Comparison of ENCODE assay signal across 12 cellular contexts in the genomic region with DNA sequence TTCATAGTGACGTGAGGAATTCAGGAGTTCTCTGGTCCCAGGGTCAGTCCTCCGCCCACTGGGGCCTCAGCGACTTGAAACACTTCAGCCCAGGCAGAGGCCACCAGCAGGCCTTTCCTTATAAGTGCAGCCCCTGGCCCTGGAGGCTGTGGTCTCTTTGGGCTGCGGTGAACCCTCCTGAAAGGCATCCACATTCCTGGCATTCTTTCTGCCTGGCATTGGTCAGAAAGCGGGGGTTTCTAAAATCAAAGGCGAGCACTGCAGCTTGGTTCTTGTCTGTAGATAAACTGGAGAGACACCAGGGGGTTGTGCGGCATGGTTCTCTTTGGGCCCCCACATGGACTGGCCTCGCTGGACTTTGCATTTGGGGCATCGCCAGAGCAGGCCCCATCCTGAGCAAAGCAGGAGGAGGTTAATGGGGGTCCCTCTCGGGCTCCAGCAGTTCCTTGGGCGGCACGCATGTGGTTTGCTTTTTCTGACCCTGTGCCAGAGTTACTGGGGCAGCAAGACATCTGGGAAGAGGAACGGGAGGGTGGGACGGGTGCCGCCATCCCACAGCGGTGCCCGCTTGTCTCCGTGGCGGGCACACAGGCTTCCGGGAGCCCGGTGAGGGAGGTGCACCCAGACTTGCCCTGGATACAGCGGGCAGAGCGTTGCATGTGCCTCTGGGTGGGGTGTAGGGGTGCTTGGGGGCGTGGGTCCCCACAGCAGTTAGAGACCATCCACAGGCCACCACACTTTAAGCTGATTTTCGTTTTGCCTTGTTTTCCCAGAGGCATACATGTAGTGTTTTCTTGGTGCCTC. TPM values are rescaled to one million over a fixed set of nuclear protein-coding genes. Genes with fewer than 3 reads are reported as not detected.
DNase-seq lines count a peak whose midpoint lies in the region; ATAC-seq and TF ChIP-seq lines count a peak whose summit lies in the region.
"Had no signal": no experiment of that assay in that cellular context is flagged by ENCODE, and none has a peak within 500 bp of the region (broad histone marks: within the 10 kb centered on the region; RNA-seq: fewer than 3 reads in every experiment).

No MANE protein-coding gene starts in this region.

- H3K27ac Mint-ChIP-seq in dendritic cell treated with granulocyte-macrophage colony-stimulating factor and Interleukin-4, amounts not matched to agents 40 ng/mL and 50 ng/mL, for 4 days, result peak overlapping the region; percentile 67
- H3K27ac Mint-ChIP-seq in mesothelial cell of epicardium, result peak overlapping the region; percentile 96
- H3K27ac Mint-ChIP-seq: CD14-positive monocyte had no signal

- 75 to 93% (median 88%) methylated on average over 6 to 25 of the region's 25 CpGs for WGBS in spleen, 5 donors

- intact Hi-C loops in dendritic cell treated with granulocyte-macrophage colony-stimulating factor and Interleukin-4, amounts not matched to agents 40 ng/mL and 50 ng/mL, for 4 days (cut with micrococcal nuclease), result loop anchor here (5.0 kb wide), 1 partner anchor 41 kb away; no protein-coding TSS in a partner anchor
- intact Hi-C loops in spleen (cut with DNase I; ENCODE audit: low total_unique reads), result no loop called here

- DNase-seq in AG08395 (ENCODE audit: low spot score) (peak; percentile 77), NCI-H226 (peak; percentile 85), mesothelial cell of epicardium (ENCODE audit: low spot score in 2 of 2, unreplicated experiment in 2 of 2) (no peak), spleen (no peak), DMS53 (lab: John Stamatoyannopoulos, UW) (no peak), germinal center (ENCODE audit: low spot score) (no peak)
- DNase-seq: activated CD8-positive, alpha-beta memory T cell treated with anti-CD3 and anti-CD28 coated beads, Interleukin-2, amount 50 U/mL, for 4 hours; NCI-H1048; SIG-M5 had no signal

- peaks cover 58% of the 10 kb centered on the region for H3K4me1 Mint-ChIP-seq in dendritic cell treated with granulocyte-macrophage colony-stimulating factor and Interleukin-4, amounts not matched to agents 40 ng/mL and 50 ng/mL, for 4 days (ENCODE audit: low read depth)
- peaks cover 62% of the 10 kb centered on the region for H3K4me1 Mint-ChIP-seq in mesothelial cell of epicardium

- no peak overlapping the region for H3K4me3 ChIP-seq in spleen

- no peak for ATAC-seq in GM18861 (IDR thresholded peaks at IDR 0.05; ENCODE audit: unreplicated experiment)

- no peaks in the 10 kb centered on the region for H3K36me3 Mint-ChIP-seq in dendritic cell treated with granulocyte-macrophage colony-stimulating factor and Interleukin-4, amounts not matched to agents 40 ng/mL and 50 ng/mL, for 4 days (ENCODE audit: low read depth)
- H3K36me3 Mint-ChIP-seq in mesothelial cell of epicardium, result peaks cover 20% of the 10 kb centered on the region

- H3K27me3 Mint-ChIP-seq in dendritic cell treated with granulocyte-macrophage colony-stimulating factor and Interleukin-4, amounts not matched to agents 40 ng/mL and 50 ng/mL, for 4 days, result peaks cover 51% of the 10 kb centered on the region
- H3K27me3 Mint-ChIP-seq in mesothelial cell of epicardium (ENCODE audit: low read depth), result no peaks in the 10 kb centered on the region

- H3K27ac ChIP-seq in spleen, result no peak overlapping the region

- no peak overlapping the region for H3K4me3 Mint-ChIP-seq in dendritic cell treated with granulocyte-macrophage colony-stimulating factor and Interleukin-4, amounts not matched to agents 40 ng/mL and 50 ng/mL, for 4 days
- no peak overlapping the region for H3K4me3 Mint-ChIP-seq in mesothelial cell of epicardium
- H3K4me3 Mint-ChIP-seq: CD14-positive monocyte had no signal

- H3K27me3 ChIP-seq in spleen (replicated peaks in 1 of 7), result peaks cover 0 to 11% (median 0%) of the 10 kb centered on the region in 7 donors

- no peaks in the 10 kb centered on the region for H3K9me3 Mint-ChIP-seq in dendritic cell treated with granulocyte-macrophage colony-stimulating factor and Interleukin-4, amounts not matched to agents 40 ng/mL and 50 ng/mL, for 4 days
- no peaks in the 10 kb centered on the region for H3K9me3 Mint-ChIP-seq in mesothelial cell of epicardium

- TF ChIP-seq POLR2A in spleen (IDR thresholded peaks at IDR 0.05), result no peak

- no peaks in the 10 kb centered on the region for H3K36me3 ChIP-seq in spleen

- H3K9me3 ChIP-seq in spleen, result no peaks in the 10 kb centered on the region

- TF ChIP-seq CTCF in mesothelial cell of epicardium (IDR thresholded peaks at IDR 0.05; ENCODE audit: unreplicated experiment) (no peak), spleen (IDR thresholded peaks at IDR 0.05 in 8 of 11, conservative IDR thresholded peaks at IDR 0.05 in 3 of 11) (no peak)

- H3K4me1 ChIP-seq in spleen, result peaks cover 0 to 36% (median 17%) of the 10 kb centered on the region in 6 donors

RNA-seq across cellular contexts. Expression of gene SH3BP4, which starts 44.9 kb away (rescaled TPM):
- total RNA-seq in mesothelial cell of epicardium (44.1 to 45.0 TPM (median 44.3 TPM) in 3 replicates), spleen (10 to 100 TPM; 10.2 to 21.0 (median 20.0) TPM)
- 1 to 10 TPM; 2.3 to 3.7 (median 3.7) TPM for polyA plus RNA-seq in spleen

Comparison
In these comparisons a context has a peak if more than half of its experiments do, and no peak if none do; other contexts are left out.
1. DNase-seq: peak in AG08395 (single experiment) and NCI-H226 (single experiment); none in mesothelial cell of epicardium (0 of 2), spleen (single experiment), DMS53 (single experiment) and germinal center (single experiment).